Comparison of ENCODE assay signal across 29 cellular contexts in genomic region chr2:46263347-46263746, GRCh38. TPM values are rescaled to one million over a fixed set of nuclear protein-coding genes. Genes with fewer than 3 reads are reported as not detected.
"Had no signal": no experiment of that assay in that cellular context is flagged by ENCODE, and none has a peak within 500 bp of the region (broad histone marks: within the 10 kb centered on the region; RNA-seq: fewer than 3 reads in every experiment).

No MANE protein-coding gene starts in this region.

- H3K4me1 Mint-ChIP-seq: neural progenitor cell had no signal

- ATAC-seq: naive thymus-derived CD4-positive, alpha-beta T cell; natural killer cell; psoas muscle; right cardiac atrium; right lobe of liver; stimulated activated effector memory CD8-positive, alpha-beta T cell treated with anti-CD3 and anti-CD28 coated beads, Interleukin-12 subunit alpha, Interleukin-12 subunit beta, amount 100 ng/mL, for 72 hours; stimulated activated naive B cell treated with anti-CD40 and anti-IgM and Interleukin-4, amounts not matched to agents 10 μg/mL and 1 μg/mL and 100 μg/mL, for 72 hours; upper lobe of right lung had no signal

- H3K4me2 ChIP-seq: neural progenitor cell had no signal

- H3K36me3 ChIP-seq: neural progenitor cell, ovary, right lobe of liver, sigmoid colon, stomach, thoracic aorta, thyroid gland, tibial nerve, upper lobe of right lung, uterus had no signal

- H3K27me3 Mint-ChIP-seq: progenitor cell of endocrine pancreas, type B pancreatic cell had no signal

- H3K4me1 ChIP-seq: neural progenitor cell, parathyroid adenoma, uterus had no signal

- H3K36me3 Mint-ChIP-seq: natural killer cell; neural progenitor cell; stimulated activated effector memory CD8-positive, alpha-beta T cell treated with anti-CD3 and anti-CD28 coated beads, Interleukin-12 subunit alpha, Interleukin-12 subunit beta, amount 100 ng/mL, for 72 hours; stimulated activated naive B cell treated with anti-CD40 and anti-IgM and Interleukin-4, amounts not matched to agents 10 μg/mL and 1 μg/mL and 100 μg/mL, for 72 hours; type B pancreatic cell had no signal

- H3K9me3 Mint-ChIP-seq: natural killer cell; nephron; neural progenitor cell; stimulated activated effector memory CD8-positive, alpha-beta T cell treated with anti-CD3 and anti-CD28 coated beads, Interleukin-12 subunit alpha, Interleukin-12 subunit beta, amount 100 ng/mL, for 72 hours; stimulated activated naive B cell treated with anti-CD40 and anti-IgM and Interleukin-4, amounts not matched to agents 10 μg/mL and 1 μg/mL and 100 μg/mL, for 72 hours; type B pancreatic cell had no signal

- H2AFZ ChIP-seq: neural progenitor cell, parathyroid adenoma had no signal

- H3K9me3 ChIP-seq: ovary, psoas muscle, right lobe of liver, sigmoid colon, stomach, thoracic aorta, thyroid gland, tibial nerve, upper lobe of right lung, uterus had no signal

- H3K27me3 ChIP-seq: neural progenitor cell, ovary, right lobe of liver, sigmoid colon, stomach, thyroid gland, tibial nerve, upper lobe of right lung, uterus had no signal

- H3K4me3 ChIP-seq: neural progenitor cell, ovary, psoas muscle, right lobe of liver, sigmoid colon, stomach, thoracic aorta, thyroid gland, tibial nerve, upper lobe of right lung, uterus had no signal

- H3K27ac Mint-ChIP-seq: naive thymus-derived CD4-positive, alpha-beta T cell; natural killer cell; nephron; neural progenitor cell; progenitor cell of endocrine pancreas; stimulated activated effector memory CD8-positive, alpha-beta T cell treated with anti-CD3 and anti-CD28 coated beads, Interleukin-12 subunit alpha, Interleukin-12 subunit beta, amount 100 ng/mL, for 72 hours; stimulated activated naive B cell treated with anti-CD40 and anti-IgM and Interleukin-4, amounts not matched to agents 10 μg/mL and 1 μg/mL and 100 μg/mL, for 72 hours; type B pancreatic cell had no signal

- DNase-seq: naive thymus-derived CD4-positive, alpha-beta T cell; natural killer cell; occipital lobe; ovary; posterior cingulate gyrus; psoas muscle; right cardiac atrium; right lobe of liver; sigmoid colon; small intestine; stimulated activated CD4-positive, alpha-beta T cell treated with anti-CD3 and anti-CD28 coated beads, Interleukin-15, amount 100 ng/mL, for 24 hours; stimulated activated CD4-positive, alpha-beta T cell treated with anti-CD3 and anti-CD28 coated beads, Interleukin-2, amount 100 ng/mL, for 24 hours; stimulated activated CD4-positive, alpha-beta T cell treated with anti-CD3 and anti-CD28 coated beads, Interleukin-2, amount 100 ng/mL, for 48 hours; stimulated activated CD4-positive, alpha-beta T cell treated with anti-CD3 and anti-CD28 coated beads, Interleukin-4, amount 100 ng/mL, for 24 hours; stimulated activated naive B cell treated with anti-CD40 and anti-IgM and Interleukin-4, amounts not matched to agents 10 μg/mL and 1 μg/mL and 100 μg/mL, for 72 hours; stimulated activated naive CD4-positive, alpha-beta T cell treated with Interleukin-2 at 50 U/mL for 16 hours; stomach; thyroid gland; upper lobe of right lung; uterus had no signal

- H3K9ac ChIP-seq: neural progenitor cell, parathyroid adenoma had no signal

- H3K4me3 Mint-ChIP-seq: naive thymus-derived CD4-positive, alpha-beta T cell; natural killer cell; nephron; neural progenitor cell; stimulated activated effector memory CD8-positive, alpha-beta T cell treated with anti-CD3 and anti-CD28 coated beads, Interleukin-12 subunit alpha, Interleukin-12 subunit beta, amount 100 ng/mL, for 72 hours; stimulated activated naive B cell treated with anti-CD40 and anti-IgM and Interleukin-4, amounts not matched to agents 10 μg/mL and 1 μg/mL and 100 μg/mL, for 72 hours; type B pancreatic cell had no signal

- H3K27ac ChIP-seq: neural progenitor cell, ovary, parathyroid adenoma, psoas muscle, right lobe of liver, sigmoid colon, stomach, thoracic aorta, thyroid gland, tibial nerve, upper lobe of right lung, uterus had no signal

- H3K79me2 ChIP-seq: parathyroid adenoma had no signal

RNA-seq across cellular contexts. Expression of gene EPAS1, which starts 33.9 kb away (rescaled TPM):
- polyA plus RNA-seq: neural cell had no signal
